20 cellular contexts compared by ENCODE assay signal in the genomic region with DNA sequence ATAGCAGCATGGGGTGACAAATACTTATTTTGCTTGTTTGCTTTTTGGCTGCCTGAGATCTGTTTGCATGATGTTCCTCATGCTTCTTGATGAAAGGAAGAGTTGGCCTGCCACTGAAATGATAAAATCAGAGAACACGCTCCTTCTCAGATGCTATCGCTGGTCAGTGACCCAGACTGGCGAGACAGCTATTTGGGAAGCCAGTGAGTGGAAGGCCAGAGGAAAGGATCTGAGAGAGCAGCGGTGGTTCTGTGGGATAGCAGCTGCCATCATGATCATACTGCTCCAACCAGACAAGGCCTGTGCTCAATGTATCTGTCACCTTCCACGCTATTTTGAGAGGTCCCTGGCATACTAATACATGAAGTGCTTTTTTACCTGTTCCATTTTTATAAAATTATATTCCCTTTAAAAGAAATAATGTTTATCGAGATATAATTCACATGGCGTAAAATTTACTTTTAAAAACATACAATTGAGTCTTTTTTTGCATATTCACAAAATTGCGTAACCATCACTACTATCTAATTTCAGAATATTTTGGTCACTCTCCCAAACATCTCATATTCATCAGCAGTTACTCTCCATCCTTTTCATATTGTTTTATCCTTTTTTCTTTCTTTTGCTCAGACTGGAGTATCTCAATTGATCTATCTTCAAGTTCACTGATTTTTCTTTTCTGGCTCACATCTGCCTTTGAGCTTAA.
"Had no signal": no experiment of that assay in that cellular context is flagged by ENCODE, and none has a peak within 500 bp of the region (broad histone marks: within the 10 kb centered on the region; RNA-seq: fewer than 3 reads in every experiment).

No MANE protein-coding gene starts in this region.

- ATAC-seq: gastroesophageal sphincter; left cardiac atrium; naive thymus-derived CD4-positive, alpha-beta T cell had no signal

- DNase-seq: effector memory CD4-positive, alpha-beta T cell; esophagus squamous epithelium; foreskin fibroblast; glutamatergic neuron; immature natural killer cell; kidney; left cardiac atrium; left ventricle myocardium inferior; mesendoderm; naive thymus-derived CD4-positive, alpha-beta T cell; nephron progenitor cell; sigmoid colon; stimulated activated CD4-positive, alpha-beta T cell treated with anti-CD3 and anti-CD28 coated beads, Interleukin-2, amount 100 ng/mL, for 24 hours; stimulated activated naive CD4-positive, alpha-beta T cell; stomach; substantia nigra had no signal

- H3K27ac ChIP-seq: epithelial cell of prostate, esophagus squamous epithelium, gastroesophageal sphincter, left ventricle myocardium inferior, sigmoid colon, skin epidermis, stomach had no signal

- H3K36me3 ChIP-seq: esophagus squamous epithelium, gastroesophageal sphincter, left ventricle myocardium inferior, sigmoid colon, stomach had no signal

- H3K4me1 ChIP-seq: esophagus squamous epithelium, gastroesophageal sphincter, left ventricle myocardium inferior, sigmoid colon, stomach had no signal

- FAIRE-seq: endometrium, kidney had no signal

- H3K27me3 ChIP-seq: esophagus squamous epithelium, gastroesophageal sphincter, sigmoid colon, stomach had no signal

- H3K4me3 ChIP-seq: esophagus squamous epithelium, gastroesophageal sphincter, left ventricle myocardium inferior, sigmoid colon, skin epidermis, stomach had no signal
